Comparison of ENCODE assay signal across 26 cellular contexts in genomic region chr5:20538341-20538740, GRCh38.
"Had no signal": no experiment of that assay in that cellular context is flagged by ENCODE, and none has a peak within 500 bp of the region (broad histone marks: within the 10 kb centered on the region; RNA-seq: fewer than 3 reads in every experiment).

No MANE protein-coding gene starts in this region.

- H3K4me1 ChIP-seq: adrenal gland, SJCRH30 had no signal

- H3K9me3 ChIP-seq: adrenal gland, SJCRH30 had no signal

- H3K9me3 Mint-ChIP-seq: activated naive CD4-positive, alpha-beta T cell treated with anti-CD3 and anti-CD28 coated beads for 36 hours had no signal

- FAIRE-seq: TTC549 had no signal

- H3K4me1 Mint-ChIP-seq: activated CD4-positive, alpha-beta T cell treated with anti-CD3 and anti-CD28 coated beads for 36 hours; brain had no signal

- H3K36me3 Mint-ChIP-seq: activated CD4-positive, alpha-beta memory T cell treated with anti-CD3 and anti-CD28 coated beads for 36 hours; activated naive CD4-positive, alpha-beta T cell treated with anti-CD3 and anti-CD28 coated beads, Interleukin-2, amount 50 U/mL, for 72 hours; brain had no signal

- H3K4me3 ChIP-seq: adrenal gland, SJCRH30, SK-N-MC had no signal

- ATAC-seq: activated CD4-positive, alpha-beta T cell treated with anti-CD3 and anti-CD28 coated beads for 36 hours; activated naive CD4-positive, alpha-beta T cell treated with anti-CD3 and anti-CD28 coated beads, Interleukin-2, amount 50 U/mL, for 72 hours; activated T-cell treated with anti-CD3 and anti-CD28 coated beads, Interleukin-2, amount 50 U/mL, for 4 hours had no signal

- H3K27me3 ChIP-seq: adrenal gland, SJCRH30 had no signal

- DNase-seq: activated CD4-positive, alpha-beta memory T cell treated with anti-CD3 and anti-CD28 coated beads for 36 hours; activated CD4-positive, alpha-beta T cell treated with anti-CD3 and anti-CD28 coated beads for 36 hours; activated CD4-positive, alpha-beta T cell treated with anti-CD3 and anti-CD28 coated beads, Interleukin-2, amount 50 U/mL, for 1 hour; activated CD8-positive, alpha-beta memory T cell treated with anti-CD3 and anti-CD28 coated beads, Interleukin-2, amount 50 U/mL, for 4 hours; activated gamma-delta T cell treated with Interleukin-2 at 50 U/mL for 16 hours; activated naive CD4-positive, alpha-beta T cell treated with anti-CD3 and anti-CD28 coated beads for 36 hours; activated T-cell treated with anti-CD3 and anti-CD28 coated beads for 4 hours; activated T-cell treated with anti-CD3 and anti-CD28 coated beads, Interleukin-2, amount 50 U/mL, for 4 hours; adrenal gland; central memory CD4-positive, alpha-beta T cell; MM.1S; NCI-H1092; NCI-H1436 treated with DMSO at 0.1 percent for 48 hours; NCI-H1694 treated with DMSO at 0.1 percent for 48 hours; NCI-H2029; NCI-H345; NCI-H524 treated with DMSO at 0.1 percent for 48 hours; SHP77 had no signal

- H3K27ac ChIP-seq: adrenal gland, SJCRH30, SK-N-MC had no signal

- H3K4me3 Mint-ChIP-seq: activated CD4-positive, alpha-beta memory T cell treated with anti-CD3 and anti-CD28 coated beads for 36 hours; activated CD4-positive, alpha-beta T cell treated with anti-CD3 and anti-CD28 coated beads for 36 hours; activated naive CD4-positive, alpha-beta T cell treated with anti-CD3 and anti-CD28 coated beads for 36 hours; activated T-cell treated with anti-CD3 and anti-CD28 coated beads, Interleukin-2, amount 50 U/mL, for 4 hours; activated T-helper 1 cell treated with anti-CD3 and anti-CD28 coated beads, Interleukin-12 subunit alpha, Interleukin-12 subunit beta, Interleukin-2, Interleukin-4 antibody, amounts not matched to agents 30 ng/mL and 10 ng/mL and 1 ng/mL, durations not matched to agents 14 hours and 24 hours and 36 hours; brain; T-helper 1 cell treated with Interleukin-12 subunit alpha and Interleukin-12 subunit beta and Interleukin-4 antibody, amounts not matched to agents 30 μg/mL and 1 μg/mL, for 36 hours; T-helper 2 cell treated with Interferon-gamma antibody and Interleukin-4, amounts not matched to agents 5 μg/mL and 100 μg/mL, for 36 hours had no signal

- H3K27ac Mint-ChIP-seq: activated CD4-positive, alpha-beta memory T cell treated with anti-CD3 and anti-CD28 coated beads for 36 hours; activated CD4-positive, alpha-beta T cell treated with anti-CD3 and anti-CD28 coated beads for 36 hours; activated naive CD4-positive, alpha-beta T cell treated with anti-CD3 and anti-CD28 coated beads for 36 hours; activated naive CD4-positive, alpha-beta T cell treated with anti-CD3 and anti-CD28 coated beads, Interleukin-2, amount 50 U/mL, for 72 hours; activated T-helper 1 cell treated with anti-CD3 and anti-CD28 coated beads, Interleukin-12 subunit alpha, Interleukin-12 subunit beta, Interleukin-2, Interleukin-4 antibody, amounts not matched to agents 30 ng/mL and 10 ng/mL and 1 ng/mL, durations not matched to agents 14 hours and 24 hours and 36 hours; brain; T-helper 1 cell treated with Interleukin-12 subunit alpha and Interleukin-12 subunit beta and Interleukin-4 antibody, amounts not matched to agents 30 μg/mL and 1 μg/mL, for 36 hours; T-helper 2 cell treated with Interferon-gamma antibody and Interleukin-4, amounts not matched to agents 5 μg/mL and 100 μg/mL, for 36 hours had no signal

- H3K36me3 ChIP-seq: adrenal gland, SJCRH30 had no signal

- H3K27me3 Mint-ChIP-seq: activated CD4-positive, alpha-beta memory T cell treated with anti-CD3 and anti-CD28 coated beads for 36 hours; activated CD4-positive, alpha-beta T cell treated with anti-CD3 and anti-CD28 coated beads for 36 hours had no signal
